8 cellular contexts compared by ENCODE assay signal in the genomic region with DNA sequence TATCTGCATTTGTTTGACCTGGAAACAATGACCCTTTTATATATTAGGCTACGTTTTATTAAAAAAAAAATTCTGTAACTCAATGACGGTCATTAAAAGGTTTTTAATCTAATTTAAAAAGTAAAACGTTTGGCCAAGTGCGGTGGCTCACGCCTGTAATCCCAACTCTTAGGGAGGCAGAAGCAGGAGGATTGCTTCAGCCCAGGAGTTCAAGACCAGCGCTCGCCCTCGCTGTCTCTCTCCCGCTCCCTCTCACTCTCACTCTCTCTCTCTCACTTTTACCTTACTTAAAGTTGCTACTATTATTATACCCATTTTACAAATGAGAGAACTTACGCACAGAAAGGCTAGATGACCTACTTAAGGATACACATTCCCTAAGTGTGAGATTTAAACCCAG. TPM values are rescaled to one million over a fixed set of nuclear protein-coding genes. Genes with fewer than 3 reads are reported as not detected.
DNase-seq lines count a peak whose midpoint lies in the region; TF ChIP-seq lines count a peak whose summit lies in the region.

No MANE protein-coding gene starts in this region.

- WGBS in trophoblast cell (ENCODE audit: extremely low coverage, insufficient coverage, insufficient read length): no CpG with 5 or more reads among the region's 10 CpGs

- H3K9me2 ChIP-seq in DOHH2 (replicated peaks; ENCODE audit: control insufficient read depth, low read length): no peaks in the 10 kb centered on the region

- H2BK5ac ChIP-seq in trophoblast cell (ENCODE audit: low read depth, low read length, poor library complexity): no peak overlapping the region

- H3K4ac ChIP-seq in trophoblast cell (ENCODE audit: low read depth, low read length): no peak overlapping the region

- H2BK120ac ChIP-seq in trophoblast cell (ENCODE audit: insufficient read depth, low read length, poor library complexity): no peak overlapping the region

- no peak overlapping the region for H3K23ac ChIP-seq in trophoblast cell (ENCODE audit: low read length)

- H4K20me1 ChIP-seq in DOHH2 (ENCODE audit: control insufficient read depth, insufficient read depth, low read depth, low read length): no peaks in the 10 kb centered on the region

- H3K27me3 ChIP-seq in DOHH2 (ENCODE audit: control insufficient read depth, low read length): no peaks in the 10 kb centered on the region
- H3K27me3 ChIP-seq in trophoblast cell (ENCODE audit: insufficient read depth, low read length): no peaks in the 10 kb centered on the region

- H2AK5ac ChIP-seq in trophoblast cell (ENCODE audit: low read length): no peak overlapping the region

- H4K91ac ChIP-seq in trophoblast cell (ENCODE audit: low read depth, low read length): no peak overlapping the region

- peak overlapping the region; percentile 33 for H2AFZ ChIP-seq in trophoblast cell (ENCODE audit: insufficient read depth, low read length, poor library complexity)

- H3K9me3 ChIP-seq in DOHH2 (ENCODE audit: control insufficient read depth, insufficient read depth, low read length) (no peaks in the 10 kb centered on the region), trophoblast cell (ENCODE audit: insufficient read depth, low read depth, low read length) (no peaks in the 10 kb centered on the region)

- peaks cover 41% of the 10 kb centered on the region for H3K79me2 ChIP-seq in DOHH2 (ENCODE audit: control insufficient read depth, low read length)
- H3K79me2 ChIP-seq in trophoblast cell (ENCODE audit: control insufficient read depth, insufficient read depth, low read length, poor library complexity): peaks cover 4% of the 10 kb centered on the region

- TF ChIP-seq CTCF in DOHH2 (IDR thresholded peaks at IDR 0.05; ENCODE audit: low read depth, low read length, poor library complexity, severe bottlenecking) (no peak), RWPE1 (conservative IDR thresholded peaks at IDR 0.05; ENCODE audit: low read depth) (no peak)

- H3K4me2 ChIP-seq in DOHH2 (ENCODE audit: low read length) (peak overlapping the region; percentile 73), trophoblast cell (ENCODE audit: low read length) (peak overlapping the region; percentile 68)

- no peak overlapping the region for H3K14ac ChIP-seq in trophoblast cell (ENCODE audit: low read length)

- no peak overlapping the region for H3K18ac ChIP-seq in trophoblast cell (ENCODE audit: low read length)

- H3K9ac ChIP-seq in trophoblast cell (ENCODE audit: low read length): no peak overlapping the region

- peak overlapping the region; percentile 54 for H4K8ac ChIP-seq in trophoblast cell (ENCODE audit: low read depth, low read length)

- H3F3A ChIP-seq in DOHH2 (ENCODE audit: control insufficient read depth, insufficient read depth): no peaks in the 10 kb centered on the region; the same call in 1 of the 2 replicates

- peaks cover 25% of the 10 kb centered on the region for H3K4me1 ChIP-seq in DOHH2 (ENCODE audit: control insufficient read depth, low read length)
- no peaks in the 10 kb centered on the region for H3K4me1 ChIP-seq in trophoblast cell (ENCODE audit: control insufficient read depth in 1 of 2, insufficient read depth in 2 of 2, low read length in 2 of 2)

- POLR2A ChIA-PET in RWPE1 (lab: Yijun Ruan, JAX; ENCODE audit: low non-redundant PET): no interaction called here

- H3K27ac ChIP-seq in DOHH2 (ENCODE audit: low read depth, low read length): no peak overlapping the region
- H3K27ac ChIP-seq in RWPE1: peak overlapping the region; percentile 71
- H3K27ac ChIP-seq in epithelial cell of prostate: peak overlapping the region; percentile 44
- H3K27ac ChIP-seq in trophoblast cell (ENCODE audit: low read depth, low read length): no peak overlapping the region

- DNase-seq in RWPE1 (ENCODE audit: low spot score) (no peak), epithelial cell of prostate (ENCODE audit: low read depth, low spot score) (no peak), trophoblast cell (peak in 1 of 2 donors; percentile 28), NCI-H524 (lab: John Stamatoyannopoulos, UW) (no peak), DMS 273 treated with DMSO at 0.1 percent for 48 hours (lab: John Stamatoyannopoulos, UW) (no peak), DMS79 (lab: John Stamatoyannopoulos, UW) (no peak)
- no peak for DNase-seq in stimulated activated CD4-positive, alpha-beta T cell treated with anti-CD3 and anti-CD28 coated beads, Interleukin-2, amount 100 ng/mL, for 48 hours

- H3K4me3 ChIP-seq in DOHH2 (ENCODE audit: low read length) (peak overlapping the region; percentile 97), trophoblast cell (ENCODE audit: low read depth, low read length) (no peak overlapping the region)

- CTCF ChIA-PET in RWPE1 (lab: Yijun Ruan, JAX): interaction anchor here (0.5 kb wide), 1 partner anchor 941 kb away, joined by 3 read pairs; no protein-coding TSS in a partner anchor

- H3K36me3 ChIP-seq in DOHH2 (ENCODE audit: control insufficient read depth, low read length) (peaks cover 28% of the 10 kb centered on the region), trophoblast cell (ENCODE audit: control insufficient read depth in 1 of 2, insufficient read depth in 2 of 2, low read length in 2 of 2) (peaks cover under 1 to 4% of the 10 kb centered on the region in 2 experiments)

- peaks cover 8% of the 10 kb centered on the region for H3K79me1 ChIP-seq in trophoblast cell (ENCODE audit: low read length)

- no peak overlapping the region for H4K12ac ChIP-seq in trophoblast cell (ENCODE audit: low read depth, low read length)

- H2BK12ac ChIP-seq in trophoblast cell (ENCODE audit: low read length): no peak overlapping the region

RNA-seq across cellular contexts. Expression of gene NARS2, which starts 0.8 kb away (rescaled TPM):
- 19.8 and 20.8 TPM in 2 replicates for polyA plus RNA-seq in trophoblast cell (2013)

Comparison
In these comparisons a context has a peak if more than half of its experiments do, and no peak if none do; other contexts are left out.
1. H3K27ac ChIP-seq: peak in RWPE1 (single experiment) and epithelial cell of prostate (single experiment); none in DOHH2 (single experiment) and trophoblast cell (single experiment).